ENCODE assay signal across 13 cellular contexts in the genomic region with DNA sequence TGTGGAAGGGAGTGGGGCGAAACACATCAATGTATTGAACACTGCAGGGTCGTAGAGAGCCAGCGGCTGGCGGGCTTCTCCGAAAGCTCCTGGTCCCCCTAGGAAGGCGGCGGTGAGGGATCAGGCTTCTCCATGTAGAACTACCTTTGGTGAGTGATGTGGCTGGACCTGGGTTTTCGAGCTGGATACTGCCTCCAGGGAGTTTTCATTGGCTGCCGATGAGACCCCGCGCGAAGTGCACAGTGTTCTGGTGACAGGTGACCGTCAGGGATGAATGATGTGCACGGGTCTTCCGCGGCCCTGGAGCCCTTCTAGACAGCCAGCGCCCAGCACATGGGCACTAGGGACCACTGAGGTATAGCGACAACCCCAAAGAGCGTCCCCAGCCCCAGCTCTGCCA. TPM values are rescaled to one million over a fixed set of nuclear protein-coding genes. Genes with fewer than 3 reads are reported as not detected.
DNase-seq lines count a peak whose midpoint lies in the region; ATAC-seq and TF ChIP-seq lines count a peak whose summit lies in the region.
"Had no signal": no experiment of that assay in that cellular context is flagged by ENCODE, and none has a peak within 500 bp of the region (broad histone marks: within the 10 kb centered on the region; RNA-seq: fewer than 3 reads in every experiment).

No MANE protein-coding gene starts in this region.

- H3K4me1 Mint-ChIP-seq in effector memory CD8-positive, alpha-beta T cell (ENCODE audit: low read depth in 2 of 2) = peaks cover 8 to 9% of the 10 kb centered on the region in 2 donors
- H3K4me1 Mint-ChIP-seq in nephron = peaks cover 6% of the 10 kb centered on the region

- H3K4me1 ChIP-seq in ACC112 (ENCODE audit: control insufficient read depth, insufficient read depth, low read length, unreplicated experiment) (peaks cover 7% of the 10 kb centered on the region), ES-I3 (ENCODE audit: insufficient read depth, low read length) (no peaks in the 10 kb centered on the region)

- H3K4me3 ChIP-seq in ACC112 (ENCODE audit: low read depth, low read length) = peak overlapping the region; percentile 48; the same call in 1 of the 2 replicates

- H3K9me3 Mint-ChIP-seq in effector memory CD8-positive, alpha-beta T cell = no peaks in the 10 kb centered on the region
- peaks cover 15% of the 10 kb centered on the region for H3K9me3 Mint-ChIP-seq in nephron

- no peak for DNase-seq in effector memory CD8-positive, alpha-beta T cell
- DNase-seq in hepatic stellate cell (ENCODE audit: low spot score) = no peak
- DNase-seq in Right ventricle myocardium inferior (ENCODE audit: missing footprints) = no peak
- no peak for DNase-seq in posterior vena cava (ENCODE audit: low spot score)
- DNase-seq: activated CD4-positive, CD25-positive, alpha-beta regulatory T cell; effector CD8-positive, alpha-beta T cell; GOT3; NCI-H1436 had no signal

- peak overlapping the region; percentile 65; the same call in 1 of the 2 replicates for H3K9ac ChIP-seq in ES-I3 (ENCODE audit: low read depth, low read length)

- ATAC-seq in effector memory CD8-positive, alpha-beta T cell (replicated peaks) = no peak
- ATAC-seq in Right ventricle myocardium inferior (no peak), HG03378 (IDR thresholded peaks at IDR 0.05; ENCODE audit: unreplicated experiment) (no peak)

- no peaks in the 10 kb centered on the region for H3K9me3 ChIP-seq in ES-I3 (ENCODE audit: control insufficient read depth, insufficient read depth, low read length)

- no peak overlapping the region for H2AFZ ChIP-seq in ACC112 (ENCODE audit: low read length, unreplicated experiment)

- no peaks in the 10 kb centered on the region for H3K36me3 Mint-ChIP-seq in effector memory CD8-positive, alpha-beta T cell (ENCODE audit: insufficient read depth)
- peaks cover 4% of the 10 kb centered on the region for H3K36me3 Mint-ChIP-seq in nephron (ENCODE audit: low read depth)

- peaks cover 47 to 62% of the 10 kb centered on the region in 2 donors for H3K27me3 Mint-ChIP-seq in effector memory CD8-positive, alpha-beta T cell
- peaks cover 54% of the 10 kb centered on the region for H3K27me3 Mint-ChIP-seq in nephron (ENCODE audit: low read depth)

- intact Hi-C loops in Right ventricle myocardium inferior (cut with DNase I) = no loop called here
- intact Hi-C loops in posterior vena cava (cut with DNase I) = no loop called here

- no peaks in the 10 kb centered on the region for H3K79me2 ChIP-seq in ACC112 (ENCODE audit: control insufficient read depth, insufficient read depth, low read length, unreplicated experiment)

- H3K4me3 Mint-ChIP-seq in effector memory CD8-positive, alpha-beta T cell = peak overlapping the region; percentile 59 to 73
- H3K4me3 Mint-ChIP-seq in nephron = peak overlapping the region; percentile 87 to 91 (median 91)

- no peak overlapping the region for H3K27ac Mint-ChIP-seq in effector memory CD8-positive, alpha-beta T cell
- no peak overlapping the region for H3K27ac Mint-ChIP-seq in nephron

- H3K27me3 ChIP-seq in ACC112 (ENCODE audit: insufficient read depth, low read length) = peaks cover 57% of the 10 kb centered on the region

- H3K27ac ChIP-seq in ACC112 (ENCODE audit: low read depth, low read length) = no peak overlapping the region
- H3K27ac ChIP-seq: cardiac muscle cell had no signal

- TF ChIP-seq CTCF in nephron (IDR thresholded peaks at IDR 0.05; ENCODE audit: unreplicated experiment in 3 of 3) = no peak

- H3K36me3 ChIP-seq in ACC112 (ENCODE audit: insufficient read depth, low read length) (no peaks in the 10 kb centered on the region), ES-I3 (ENCODE audit: insufficient read depth, low read length) (no peaks in the 10 kb centered on the region)
- H3K36me3 ChIP-seq: cardiac muscle cell had no signal

RNA-seq across cellular contexts. Expression of a gene that starts 16.4 kb away (rescaled TPM):
- total RNA-seq in Right ventricle myocardium inferior = 7.6 TPM
- total RNA-seq in posterior vena cava = 10 to 100 TPM; 10.3 to 11.5 TPM

RNA-seq across cellular contexts. Expression of a gene that starts 46.3 kb away (rescaled TPM):
- total RNA-seq in Right ventricle myocardium inferior (14.2 TPM), posterior vena cava (10 to 100 TPM; 19.5 to 23.6 TPM)
